Comparison of ENCODE assay signal across 8 cellular contexts in genomic region chr19:18519962-18520847, GRCh38. TPM values are rescaled to one million over a fixed set of nuclear protein-coding genes. Genes with fewer than 3 reads are reported as not detected.
DNase-seq lines count a peak whose midpoint lies in the region; ATAC-seq and TF ChIP-seq lines count a peak whose summit lies in the region.

No MANE protein-coding gene starts in this region.

- ATAC-seq in T-helper 17 cell: no peak
- ATAC-seq in GM21717 (IDR thresholded peaks at IDR 0.05; ENCODE audit: unreplicated experiment): no peak
- ATAC-seq in GM21360 (IDR thresholded peaks at IDR 0.05; ENCODE audit: unreplicated experiment): no peak

- no peaks in the 10 kb centered on the region for H3K9me3 ChIP-seq in T-helper 17 cell (ENCODE audit: control insufficient read depth, low read length, poor library complexity, severe bottlenecking)

- H3K27ac Mint-ChIP-seq in T-helper 17 cell (peak overlapping the region; percentile 95), MCF 10A (ENCODE audit: low read depth, unreplicated experiment) (peak overlapping the region; percentile 83)

- peak; percentile 50 for TF ChIP-seq CTCF in MCF 10A (IDR thresholded peaks at IDR 0.05; ENCODE audit: unreplicated experiment)

- H3K9me3 Mint-ChIP-seq in MCF 10A (ENCODE audit: unreplicated experiment): no peaks in the 10 kb centered on the region

- H3K27me3 Mint-ChIP-seq in T-helper 17 cell: no peaks in the 10 kb centered on the region
- H3K27me3 Mint-ChIP-seq in MCF 10A (ENCODE audit: insufficient read depth, unreplicated experiment): no peaks in the 10 kb centered on the region

- DNase-seq in GM04504 (ENCODE audit: low read depth) (peak; percentile 52), LHCN-M2 (ENCODE audit: low read depth) (peak; percentile 83), T-helper 17 cell (peak; percentile 34 to 48 (median 39)), MCF 10A (ENCODE audit: unreplicated experiment) (peak; percentile 87), islet precursor cell (peak; percentile 95)
- DNase-seq in stimulated activated CD4-positive, alpha-beta T cell treated with anti-CD3 and anti-CD28 coated beads, Interleukin-15, amount 100 ng/mL, for 48 hours (ENCODE audit: low read depth in 2 of 2): peak; percentile 28 to 55

- H3K4me1 Mint-ChIP-seq in T-helper 17 cell (peaks cover 32% of the 10 kb centered on the region), MCF 10A (ENCODE audit: insufficient read depth, unreplicated experiment) (peaks cover 16% of the 10 kb centered on the region)

- H3K36me3 Mint-ChIP-seq in T-helper 17 cell (ENCODE audit: low read depth): no peaks in the 10 kb centered on the region
- H3K36me3 Mint-ChIP-seq in MCF 10A (ENCODE audit: insufficient read depth, unreplicated experiment): no peaks in the 10 kb centered on the region

- POLR2A ChIA-PET in MCF 10A (lab: Yijun Ruan, JAX): interaction anchor here (0.6 to 6.0 kb wide), 25 partner anchors 8 to 399 kb away, joined by 3 to 71 read pairs (median 4); partner anchors contain the start of genes COPE, DDX49, FKBP8 and GDF15

- intact Hi-C loops in MCF 10A (cut with micrococcal nuclease): loop anchor here (5.0 kb wide), 2 partner anchors 33 to 68 kb away; no protein-coding TSS in a partner anchor

- H3K4me3 Mint-ChIP-seq in T-helper 17 cell: peak overlapping the region; percentile 99
- H3K4me3 Mint-ChIP-seq in MCF 10A (ENCODE audit: unreplicated experiment): peak overlapping the region; percentile 89

- CTCF ChIA-PET in MCF 10A (lab: Yijun Ruan, JAX): interaction anchor here (0.6 to 4.9 kb wide), 42 partner anchors 8 to 949 kb away, joined by 3 to 24 read pairs (median 4); partner anchors contain the start of genes FKBP8, KXD1 and REX1BD

- BruUV-seq in MCF 10A (replicated peaks; lab: Mats Ljungman, UMichigan): no TSS peak

RNA-seq across cellular contexts. Expression of gene ELL, which starts 1.7 kb away (rescaled TPM):
- 10.5 and 10.8 TPM in 2 replicates for total RNA-seq in LHCN-M2 (2014; rRNA removed)
- polyA plus RNA-seq in LHCN-M2 (2012): 5.9 TPM
- total RNA-seq in T-helper 17 cell: 10 to 100 TPM; 51.0 to 62.8 TPM
- 20.8 and 22.4 TPM in 2 replicates for total RNA-seq in MCF 10A (2022)

RNA-seq across cellular contexts. Expression of gene FKBP8, which starts 23.2 kb away (rescaled TPM):
- total RNA-seq in LHCN-M2 (2014; rRNA removed): 374 and 409 TPM in 2 replicates
- 301 TPM for polyA plus RNA-seq in LHCN-M2 (2012)
- 100 to 1,000 TPM; 149 to 186 TPM for total RNA-seq in T-helper 17 cell
- 142 and 154 TPM in 2 replicates for total RNA-seq in MCF 10A (2022)

RNA-seq across cellular contexts. Expression of gene KXD1, which starts 37.5 kb away (rescaled TPM):
- total RNA-seq in LHCN-M2 (2014; rRNA removed): 136 and 148 TPM in 2 replicates
- polyA plus RNA-seq in LHCN-M2 (2012): 136 TPM
- 10 to 100 TPM; 69.6 to 78.5 TPM for total RNA-seq in T-helper 17 cell
- total RNA-seq in MCF 10A (2022): 120 and 126 TPM in 2 replicates

RNA-seq across cellular contexts. Expression of gene UBA52, which starts 51.5 kb away (rescaled TPM):
- total RNA-seq in LHCN-M2 (2014; rRNA removed) (772 and 799 TPM in 2 replicates), T-helper 17 cell (1,000 to 10,000 TPM; 1,880 to 1,939 TPM), MCF 10A (2022) (1,330 and 1,392 TPM in 2 replicates)
- polyA plus RNA-seq in LHCN-M2 (2012): 2,506 TPM

Comparison
In these comparisons a context has a peak if more than half of its experiments do, and no peak if none do; other contexts are left out.
1. DNase-seq: peak in every context shown above with its lines; median percentile 95 in islet precursor cell; 87 in MCF 10A; 83 in LHCN-M2; 52 in GM04504; 42 in stimulated activated CD4-positive, alpha-beta T cell treated with anti-CD3 and anti-CD28 coated beads, Interleukin-15, amount 100 ng/mL, for 48 hours; 39 in T-helper 17 cell.